8 cellular contexts compared by ENCODE assay signal in genomic region chr12:94459773-94460593, GRCh38. TPM values are rescaled to one million over a fixed set of nuclear protein-coding genes. Genes with fewer than 3 reads are reported as not detected.
DNase-seq lines count a peak whose midpoint lies in the region; ATAC-seq and TF ChIP-seq lines count a peak whose summit lies in the region.

TSS of gene CEP83 (minus strand) at chr12:94459867. CDS start at chr12:94412490, 47,377 bp downstream.

- H3K27ac ChIP-seq in C4-2B, result peak within 1 kb of the TSS; percentile 78
- H3K27ac ChIP-seq in dorsolateral prefrontal cortex, result peak within 1 kb of the TSS in 58 of 59 donors; percentile 9 to 92 (median 83)
- H3K27ac ChIP-seq in right lobe of liver, result peak within 1 kb of the TSS; percentile 81 to 86 (median 86)

- DNase-seq in NCI-H774 (lab: John Stamatoyannopoulos, UW) (peak; percentile 87), dorsolateral prefrontal cortex (peak; percentile 93 to 99 (median 96)), right lobe of liver (peak; percentile 99)
- peak; percentile 98 for DNase-seq in activated CD4-positive, alpha-beta T cell treated with anti-CD3 and anti-CD28 coated beads, Interleukin-2, amount 50 U/mL, for 48 hours
- DNase-seq in stimulated activated CD4-positive, alpha-beta T cell treated with anti-CD3 and anti-CD28 coated beads, Interleukin-4, amount 100 ng/mL, for 4 hours, result peak; percentile 97

- peaks cover 0 to 13% (median 0%) of the 10 kb centered on the region in 4 donors for H3K4me1 ChIP-seq in right lobe of liver

- TF ChIP-seq CTCF in C4-2B (conservative IDR thresholded peaks at IDR 0.05) (no peak), dorsolateral prefrontal cortex (IDR thresholded peaks at IDR 0.05 in 54 of 56, conservative IDR thresholded peaks at IDR 0.05 in 2 of 56; ENCODE audit: low read depth in 1 of 56, partially characterized antibody in 56 of 56) (peak in 30 of 56 donors; percentile 2 to 52 (median 22)), right lobe of liver (IDR thresholded peaks at IDR 0.05) (no peak)

- WGBS in right lobe of liver (ENCODE audit: insufficient coverage, low coverage, low lambda C conversion rate, missing lambda C conversion rate), result 0% methylated on average over 6 of the region's 72 CpGs

- no peaks in the 10 kb centered on the region for H3K9me3 ChIP-seq in right lobe of liver

- intact Hi-C loops in dorsolateral prefrontal cortex (cut with DNase I) (loop anchor here (1.0 to 5.0 kb wide), 4 partner anchors 72 to 783 kb away; partner anchors contain the start of genes CRADD (in 1 of the 2) and NR2C1 (in 1 of the 2)), right lobe of liver (cut with DNase I) (no loop called here)

- H3K27me3 ChIP-seq in dorsolateral prefrontal cortex (no peaks in the 10 kb centered on the region), right lobe of liver (no peaks in the 10 kb centered on the region)

- H3K36me3 ChIP-seq in right lobe of liver, result no peaks in the 10 kb centered on the region

- peak; percentile 97 for ATAC-seq in GM19395 (IDR thresholded peaks at IDR 0.05; ENCODE audit: unreplicated experiment)
- peak; percentile 92 for ATAC-seq in HG03565 (IDR thresholded peaks at IDR 0.05; ENCODE audit: unreplicated experiment)
- peak; percentile 99 to 100 (median 99) for ATAC-seq in right lobe of liver

- H3K4me3 ChIP-seq in dorsolateral prefrontal cortex (peak within 1 kb of the TSS; percentile 55 to 96 (median 87)), right lobe of liver (peak within 1 kb of the TSS; percentile 78 to 81 (median 78))

- peak; percentile 88 for TF ChIP-seq POLR2A in right lobe of liver (IDR thresholded peaks at IDR 0.05)

RNA-seq across cellular contexts. Expression of gene CEP83, which starts in this region (rescaled TPM):
- total RNA-seq in dorsolateral prefrontal cortex (10 to 100 TPM; 10.1 to 25.9 (median 16.7) TPM), right lobe of liver (1 to 10 TPM; 4.2 to 9.5 (median 6.4) TPM)

Comparison
In these comparisons a context has a peak if more than half of its experiments do, and no peak if none do; other contexts are left out.
1. Peak in every context shown above with its lines: DNase-seq, ATAC-seq, H3K4me3 ChIP-seq and H3K27ac ChIP-seq.
2. CTCF ChIP-seq: peak in dorsolateral prefrontal cortex (30 of 56); none in C4-2B (single experiment) and right lobe of liver (0 of 4).
3. intact Hi-C loops: an anchor here in dorsolateral prefrontal cortex (1.0 to 5.0 kb wide); none called in right lobe of liver.